Comparison of ENCODE assay signal across 19 cellular contexts in the genomic region with DNA sequence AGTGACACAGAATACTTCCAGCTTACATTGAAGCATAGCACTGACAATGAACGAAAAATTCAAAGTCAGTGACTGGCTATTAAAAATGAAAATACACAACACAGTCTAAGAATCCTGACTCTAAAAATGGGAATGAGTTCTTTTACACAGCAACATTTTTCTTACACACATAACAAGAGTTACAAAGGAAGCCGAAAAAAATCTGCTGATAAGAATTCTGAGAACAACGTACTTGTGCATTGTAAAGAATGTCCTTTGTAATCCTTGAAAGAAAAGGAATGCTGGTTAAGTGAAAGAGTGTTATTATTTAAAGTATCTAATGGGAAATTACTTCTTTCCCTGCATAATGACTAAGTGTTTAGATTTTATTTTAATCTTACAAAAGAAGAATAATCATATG.
DNase-seq lines count a peak whose midpoint lies in the region; FAIRE-seq and TF ChIP-seq lines count a peak whose summit lies in the region.
"Had no signal": no experiment of that assay in that cellular context is flagged by ENCODE, and none has a peak within 500 bp of the region (broad histone marks: within the 10 kb centered on the region; RNA-seq: fewer than 3 reads in every experiment).

No MANE protein-coding gene starts in this region.

- TF ChIP-seq CTCF in OCI-LY1 (IDR thresholded peaks at IDR 0.05; ENCODE audit: low read length) (no peak), neural crest cell (conservative IDR thresholded peaks at IDR 0.05) (no peak), GM10266 (IDR thresholded peaks at IDR 0.05; ENCODE audit: control insufficient read depth, insufficient read depth, low read depth, missing control alignments) (no peak), spleen (IDR thresholded peaks at IDR 0.05 in 8 of 11, conservative IDR thresholded peaks at IDR 0.05 in 3 of 11) (no peak)

- no peaks in the 10 kb centered on the region for H3K9me2 ChIP-seq in OCI-LY1 (ENCODE audit: low read depth, low read length)

- no peaks in the 10 kb centered on the region for H4K20me1 ChIP-seq in OCI-LY1 (ENCODE audit: insufficient read depth, low read length)

- no peaks in the 10 kb centered on the region for H3K79me2 ChIP-seq in OCI-LY1 (ENCODE audit: insufficient read depth, low read length)

- DNase-seq in neural crest cell (ENCODE audit: low read depth, low spot score) (no peak), GM10266 (ENCODE audit: extremely low spot score) (no peak), spleen (no peak), AML-193 (lab: John Stamatoyannopoulos, UW) (no peak)
- no peak for DNase-seq in stimulated activated CD4-positive, alpha-beta T cell treated with anti-CD3 and anti-CD28 coated beads, Interleukin-4, amount 100 ng/mL, for 24 hours
- DNase-seq: 8988T; ACHN; C1 segment of cervical spinal cord; Calu3; CD4-positive, alpha-beta T cell; DMS 273 treated with DMSO at 0.1 percent for 48 hours; HCEC 1CT; HFFc6 had no signal

- H3K27ac ChIP-seq in OCI-LY1 (ENCODE audit: low read depth, low read length, poor library complexity, severe bottlenecking) (peak overlapping the region; percentile 92), spleen (no peak overlapping the region)

- H3K4me1 Mint-ChIP-seq in neural crest cell = peaks cover 31% of the 10 kb centered on the region
- H3K4me1 Mint-ChIP-seq: B cell had no signal

- no peak for TF ChIP-seq POLR2A in spleen (IDR thresholded peaks at IDR 0.05)

- no peaks in the 10 kb centered on the region for H3F3A ChIP-seq in OCI-LY1 (ENCODE audit: insufficient read depth, low read length)

- H3K36me3 Mint-ChIP-seq in neural crest cell (ENCODE audit: low read depth) = peaks cover 3% of the 10 kb centered on the region

- H3K4me3 ChIP-seq in OCI-LY1 (ENCODE audit: low read depth, low read length, poor library complexity, severe bottlenecking) (no peak overlapping the region), spleen (no peak overlapping the region)

- H3K4me2 ChIP-seq in OCI-LY1 (ENCODE audit: low read length) = no peak overlapping the region

- H3K9me3 ChIP-seq in OCI-LY1 (ENCODE audit: low read length) (no peaks in the 10 kb centered on the region), spleen (no peaks in the 10 kb centered on the region)

- 75 to 83% (median 79%) methylated on average over 3 of the region's 3 CpGs for WGBS in spleen, 5 donors

- intact Hi-C loops in spleen (cut with DNase I; ENCODE audit: low total_unique reads) = no loop called here

- H3K36me3 ChIP-seq in OCI-LY1 (ENCODE audit: insufficient read depth, low read length) (no peaks in the 10 kb centered on the region), spleen (no peaks in the 10 kb centered on the region)

- H3K27me3 ChIP-seq in OCI-LY1 (ENCODE audit: insufficient read depth, low read length) (no peaks in the 10 kb centered on the region), spleen (replicated peaks in 1 of 7) (no peaks in the 10 kb centered on the region)

- peak overlapping the region; percentile 2 for H3K27ac Mint-ChIP-seq in neural crest cell (ENCODE audit: unreplicated experiment)
- H3K27ac Mint-ChIP-seq: B cell; CD4-positive, alpha-beta T cell; HFFc6 had no signal

- H3K9me3 Mint-ChIP-seq in neural crest cell = no peaks in the 10 kb centered on the region
- H3K9me3 Mint-ChIP-seq: CD4-positive, alpha-beta T cell; HFFc6 had no signal

- H3K9ac ChIP-seq in OCI-LY1 (ENCODE audit: low read length) = no peak overlapping the region

- H3K27me3 Mint-ChIP-seq in neural crest cell (ENCODE audit: low read depth) = no peaks in the 10 kb centered on the region
- H3K27me3 Mint-ChIP-seq: B cell; CD4-positive, alpha-beta T cell had no signal

- H3K4me1 ChIP-seq in OCI-LY1 (ENCODE audit: insufficient read depth, low read length, severe bottlenecking) (peaks cover 99% of the 10 kb centered on the region), spleen (no peaks in the 10 kb centered on the region)

- no peak overlapping the region for H3K4me3 Mint-ChIP-seq in neural crest cell
- H3K4me3 Mint-ChIP-seq: B cell; CD4-positive, alpha-beta T cell; HFFc6 had no signal

- FAIRE-seq in A204.1 (lab: Jason Lieb, UNC) = peak; percentile 32
- FAIRE-seq in colon (lab: Jason Lieb, UNC) = peak; percentile 62
- FAIRE-seq: GM12891, HTR-8/SVneo had no signal

- H2AFZ ChIP-seq in OCI-LY1 (ENCODE audit: low read length) = no peak overlapping the region
